ENCODE assay signal across 9 cellular contexts in genomic region chr5:42951847-42952411, GRCh38.
DNase-seq lines count a peak whose midpoint lies in the region; ATAC-seq lines count a peak whose summit lies in the region.
"Had no signal": no experiment of that assay in that cellular context is flagged by ENCODE, and none has a peak within 500 bp of the region (broad histone marks: within the 10 kb centered on the region; RNA-seq: fewer than 3 reads in every experiment).

No MANE protein-coding gene starts in this region.

- peak overlapping the region; percentile 39 to 82 for H3K4me3 ChIP-seq in mucosa of rectum (ENCODE audit: low read length in 2 of 2)
- H3K4me3 ChIP-seq in subcutaneous abdominal adipose tissue (ENCODE audit: low read depth in 1 of 5, low read length in 5 of 5), result peak overlapping the region; percentile 53 to 91 (median 67)

- peak overlapping the region; percentile 91 for H3K4me3 Mint-ChIP-seq in T-helper 17 cell

- peak overlapping the region; percentile 99 for H3K27ac Mint-ChIP-seq in T-helper 17 cell
- H3K27ac Mint-ChIP-seq: brain had no signal

- DNase-seq in NCI-H1417 (lab: John Stamatoyannopoulos, UW) (peak; percentile 78 to 85 (median 81)), NCI-H1417 treated with DMSO at 0.1 percent for 48 hours (lab: John Stamatoyannopoulos, UW) (no peak), T-helper 17 cell (peak; percentile 29 to 47 (median 42)), brain pericyte (ENCODE audit: low read depth, low spot score) (peak; percentile 46), ureter (ENCODE audit: low spot score) (no peak)

- H3K36me3 ChIP-seq in mucosa of rectum (ENCODE audit: control insufficient read depth in 2 of 2, insufficient read depth in 2 of 2, low read length in 2 of 2), result no peaks in the 10 kb centered on the region
- no peaks in the 10 kb centered on the region for H3K36me3 ChIP-seq in subcutaneous abdominal adipose tissue (ENCODE audit: control insufficient read depth in 5 of 5, insufficient read depth in 5 of 5, low read length in 5 of 5)

- H3K4me1 Mint-ChIP-seq in T-helper 17 cell, result peaks cover 23% of the 10 kb centered on the region
- H3K4me1 Mint-ChIP-seq: brain had no signal

- ATAC-seq in HG03045 (IDR thresholded peaks at IDR 0.05; ENCODE audit: unreplicated experiment) (peak; percentile 19), T-helper 17 cell (peak; percentile 22)

- H3K27ac ChIP-seq in mucosa of rectum (ENCODE audit: low read depth in 2 of 2, low read length in 2 of 2) (peak overlapping the region; percentile 82 to 94), subcutaneous abdominal adipose tissue (ENCODE audit: low read depth, low read length) (peak overlapping the region; percentile 89)

- peak overlapping the region; percentile 71 to 83 for H3K9ac ChIP-seq in mucosa of rectum (ENCODE audit: low read depth in 1 of 2, low read length in 2 of 2)
- peak overlapping the region in 4 of 5 donors; percentile 29 to 76 (median 73) for H3K9ac ChIP-seq in subcutaneous abdominal adipose tissue (ENCODE audit: low read length in 5 of 5)

- H3K36me3 Mint-ChIP-seq in T-helper 17 cell (ENCODE audit: low read depth), result no peaks in the 10 kb centered on the region
- H3K36me3 Mint-ChIP-seq: brain had no signal

- peaks cover 12 to 29% of the 10 kb centered on the region in 2 donors for H3K4me1 ChIP-seq in mucosa of rectum (ENCODE audit: control insufficient read depth in 2 of 2, insufficient read depth in 2 of 2, low read length in 2 of 2)
- H3K4me1 ChIP-seq in subcutaneous abdominal adipose tissue (ENCODE audit: control insufficient read depth in 5 of 5, insufficient read depth in 5 of 5, low read length in 5 of 5), result peaks cover 1 to 44% (median 33%) of the 10 kb centered on the region in 5 donors

- H3K9me3 ChIP-seq in T-helper 17 cell (ENCODE audit: control insufficient read depth, low read length, poor library complexity, severe bottlenecking), result no peaks in the 10 kb centered on the region
- peaks cover 0 to 5% of the 10 kb centered on the region in 2 donors for H3K9me3 ChIP-seq in mucosa of rectum (ENCODE audit: control insufficient read depth in 2 of 2, low read length in 2 of 2)
- peaks cover 3 to 18% (median 14%) of the 10 kb centered on the region in 5 donors for H3K9me3 ChIP-seq in subcutaneous abdominal adipose tissue (ENCODE audit: control insufficient read depth in 5 of 5, low read length in 5 of 5)

- no peaks in the 10 kb centered on the region for H3K27me3 Mint-ChIP-seq in T-helper 17 cell

- peaks cover 27 to 28% of the 10 kb centered on the region in 2 donors for H3K27me3 ChIP-seq in mucosa of rectum (ENCODE audit: control insufficient read depth in 2 of 2, insufficient read depth in 2 of 2, low read length in 2 of 2)
- peaks cover 0 to 24% (median 13%) of the 10 kb centered on the region in 5 donors for H3K27me3 ChIP-seq in subcutaneous abdominal adipose tissue (ENCODE audit: control insufficient read depth in 5 of 5, insufficient read depth in 4 of 5, low read length in 5 of 5)

Comparison
In these comparisons a context has a peak if more than half of its experiments do, and no peak if none do; other contexts are left out.
1. DNase-seq: peak in NCI-H1417 (3 of 3), T-helper 17 cell (3 of 3) and brain pericyte (single experiment); none in NCI-H1417 treated with DMSO at 0.1 percent for 48 hours (single experiment) and ureter (single experiment).